Comparison of ENCODE assay signal across 8 cellular contexts in genomic region chr2:95728878-95729511, GRCh38.
DNase-seq lines count a peak whose midpoint lies in the region; ATAC-seq and TF ChIP-seq lines count a peak whose summit lies in the region.

No MANE protein-coding gene starts in this region.

- H3K4me3 ChIP-seq in fibroblast of villous mesenchyme (ENCODE audit: low read depth, low read length) (no peak overlapping the region), osteoblast (ENCODE audit: insufficient read depth, low read length) (no peak overlapping the region)

- no peak overlapping the region for H3K27ac ChIP-seq in osteoblast (ENCODE audit: low read depth, low read length)

- H3K4me2 ChIP-seq in osteoblast (ENCODE audit: insufficient read depth, low read length): no peak overlapping the region

- no peak overlapping the region for H3K27ac Mint-ChIP-seq in HFFc6

- DNase-seq in DMS153 (lab: John Stamatoyannopoulos, UW) (peak; percentile 92), HFFc6 (peak; percentile 82), NCI-H345 (lab: John Stamatoyannopoulos, UW) (peak; percentile 93), fibroblast of villous mesenchyme (ENCODE audit: low read depth) (peak; percentile 85), osteoblast (ENCODE audit: insufficient read length, low spot score, missing footprints) (peak; percentile 84)
- DNase-seq in activated CD4-positive, alpha-beta T cell treated with anti-CD3 and anti-CD28 coated beads, Interleukin-2, amount 50 U/mL, for 1 hour: peak; percentile 17
- no peak for DNase-seq in NK-92 treated with Interleukin-12 subunit alpha and Interleukin-12 subunit beta, amount 100 ng/mL, for 24 hours (lab: John Stamatoyannopoulos, UW)

- no peaks in the 10 kb centered on the region for H3K9me3 ChIP-seq in osteoblast (ENCODE audit: low read depth, low read length)

- H3K27me3 ChIP-seq in osteoblast (ENCODE audit: insufficient read depth, low read length): peaks cover 16% of the 10 kb centered on the region

- H3K4me1 ChIP-seq in osteoblast (ENCODE audit: insufficient read depth, low read length): no peaks in the 10 kb centered on the region

- H3K79me2 ChIP-seq in osteoblast (ENCODE audit: insufficient read depth, low read length): no peaks in the 10 kb centered on the region

- H3K4me1 Mint-ChIP-seq in HFFc6 (ENCODE audit: low read depth): peaks cover 18% of the 10 kb centered on the region

- H2AFZ ChIP-seq in osteoblast (ENCODE audit: low read length): no peak overlapping the region

- H3K36me3 Mint-ChIP-seq in HFFc6 (ENCODE audit: low read depth): no peaks in the 10 kb centered on the region

- no peak overlapping the region for H3K4me3 Mint-ChIP-seq in HFFc6

- no peaks in the 10 kb centered on the region for H3K9me3 Mint-ChIP-seq in HFFc6

- TF ChIP-seq CTCF in HFFc6 (IDR thresholded peaks at IDR 0.05) (peak; percentile 89), fibroblast of villous mesenchyme (IDR thresholded peaks at IDR 0.05; ENCODE audit: insufficient read depth, low read depth, low read length) (peak; percentile 66), osteoblast (IDR thresholded peaks at IDR 0.05; ENCODE audit: extremely low read depth, low read depth, low read length) (peak; percentile 72)

- H3K27me3 Mint-ChIP-seq in HFFc6 (ENCODE audit: insufficient read depth): peaks cover 6% of the 10 kb centered on the region

- no peak for ATAC-seq in GM19035 (IDR thresholded peaks at IDR 0.05; ENCODE audit: unreplicated experiment)

- H3K36me3 ChIP-seq in osteoblast (ENCODE audit: insufficient read depth, low read length): no peaks in the 10 kb centered on the region

- no peaks in the 10 kb centered on the region for H4K20me1 ChIP-seq in osteoblast (ENCODE audit: insufficient read depth, low read length)
